ENCODE assay signal across 15 cellular contexts in the genomic region with DNA sequence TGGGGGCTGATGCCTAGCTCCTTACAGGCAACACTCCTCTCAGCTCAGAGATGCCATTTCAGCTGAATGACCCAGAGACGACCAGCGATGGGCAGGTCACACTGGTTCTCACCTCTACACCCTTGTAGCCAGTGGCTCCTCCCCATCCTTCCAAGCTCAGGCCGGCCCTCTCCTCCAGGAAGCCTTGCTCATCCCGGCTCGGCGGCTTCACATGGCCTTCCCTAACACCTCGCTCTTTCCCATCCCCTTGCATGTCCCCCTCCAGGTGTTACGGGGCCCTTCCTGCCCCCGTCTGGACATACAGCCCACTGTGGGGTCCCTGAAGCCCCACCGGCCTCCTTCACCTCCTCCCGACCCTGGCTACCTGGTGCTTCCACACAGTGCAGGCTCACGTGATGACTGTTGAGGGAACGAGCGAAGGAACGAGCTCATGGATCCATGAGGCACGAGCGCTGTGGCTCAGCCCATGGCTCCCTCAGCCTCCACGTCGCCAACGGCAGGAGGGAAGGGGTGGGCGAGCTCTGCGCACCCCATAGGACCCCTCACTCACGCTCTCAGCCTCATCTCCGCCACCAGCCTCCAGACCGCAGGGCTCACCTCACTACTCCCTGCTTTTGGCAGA. TPM values are rescaled to one million over a fixed set of nuclear protein-coding genes. Genes with fewer than 3 reads are reported as not detected.
"Had no signal": no experiment of that assay in that cellular context is flagged by ENCODE, and none has a peak within 500 bp of the region (broad histone marks: within the 10 kb centered on the region; RNA-seq: fewer than 3 reads in every experiment).

No MANE protein-coding gene starts in this region.

- ATAC-seq: activated CD8-positive, alpha-beta T cell treated with anti-CD3 and anti-CD28 coated beads, Interleukin-2, amount 10 ng/mL, durations not matched to agents 7 days and 5 days; gastroesophageal sphincter; naive thymus-derived CD8-positive, alpha-beta T cell; stimulated activated memory B cell treated with anti-CD40 and anti-IgM and Interleukin-4, amounts not matched to agents 10 μg/mL and 1 μg/mL and 100 μg/mL, for 72 hours had no signal

- H3K36me3 ChIP-seq: gastroesophageal sphincter had no signal

- H3K4me1 Mint-ChIP-seq: stimulated activated memory B cell treated with anti-CD40 and anti-IgM and Interleukin-4, amounts not matched to agents 10 μg/mL and 1 μg/mL and 100 μg/mL, for 72 hours had no signal

- H3K27ac ChIP-seq: gastroesophageal sphincter, hepatocyte, SJSA1 had no signal

- H3K4me3 ChIP-seq: gastroesophageal sphincter, hepatocyte, SJSA1 had no signal

- H3K27ac Mint-ChIP-seq: activated CD8-positive, alpha-beta T cell treated with anti-CD3 and anti-CD28 coated beads, Interleukin-2, amount 10 ng/mL, durations not matched to agents 7 days and 5 days; activated naive CD4-positive, alpha-beta T cell treated with anti-CD3 and anti-CD28 coated beads for 36 hours; stimulated activated memory B cell treated with anti-CD40 and anti-IgM and Interleukin-4, amounts not matched to agents 10 μg/mL and 1 μg/mL and 100 μg/mL, for 72 hours had no signal

- H3K27me3 ChIP-seq: gastroesophageal sphincter, hepatocyte, SJSA1 had no signal

- H3K9me3 Mint-ChIP-seq: activated naive CD4-positive, alpha-beta T cell treated with anti-CD3 and anti-CD28 coated beads for 36 hours; naive thymus-derived CD8-positive, alpha-beta T cell; stimulated activated memory B cell treated with anti-CD40 and anti-IgM and Interleukin-4, amounts not matched to agents 10 μg/mL and 1 μg/mL and 100 μg/mL, for 72 hours; type B pancreatic cell had no signal

- H3K27me3 Mint-ChIP-seq: naive thymus-derived CD8-positive, alpha-beta T cell had no signal

- H3K36me3 Mint-ChIP-seq: stimulated activated memory B cell treated with anti-CD40 and anti-IgM and Interleukin-4, amounts not matched to agents 10 μg/mL and 1 μg/mL and 100 μg/mL, for 72 hours; type B pancreatic cell had no signal

- DNase-seq: activated CD8-positive, alpha-beta memory T cell treated with anti-CD3 and anti-CD28 coated beads, Interleukin-2, amount 50 U/mL, for 48 hours; activated CD8-positive, alpha-beta T cell treated with anti-CD3 and anti-CD28 coated beads, Interleukin-2, amount 10 ng/mL, durations not matched to agents 7 days and 5 days; activated naive CD4-positive, alpha-beta T cell treated with anti-CD3 and anti-CD28 coated beads for 36 hours; cerebellar nuclear complex; dermis blood vessel endothelial cell; naive thymus-derived CD8-positive, alpha-beta T cell; T-helper 9 cell had no signal

- H3K9me3 ChIP-seq: gastroesophageal sphincter, SJSA1 had no signal

- H3K4me1 ChIP-seq: gastroesophageal sphincter, SJSA1 had no signal

- H3K4me3 Mint-ChIP-seq: activated CD8-positive, alpha-beta T cell treated with anti-CD3 and anti-CD28 coated beads, Interleukin-2, amount 10 ng/mL, durations not matched to agents 7 days and 5 days; activated naive CD4-positive, alpha-beta T cell treated with anti-CD3 and anti-CD28 coated beads for 36 hours; naive thymus-derived CD8-positive, alpha-beta T cell; stimulated activated memory B cell treated with anti-CD40 and anti-IgM and Interleukin-4, amounts not matched to agents 10 μg/mL and 1 μg/mL and 100 μg/mL, for 72 hours; type B pancreatic cell had no signal

RNA-seq across cellular contexts. Expression of gene DBH, which starts 56.3 kb away (rescaled TPM):
- total RNA-seq: activated CD8-positive, alpha-beta T cell treated with anti-CD3 and anti-CD28 coated beads, Interleukin-2, amount 10 ng/mL, durations not matched to agents 7 days and 5 days; activated naive CD4-positive, alpha-beta T cell treated with anti-CD3 and anti-CD28 coated beads for 36 hours; dermis blood vessel endothelial cell; epithelial cell of proximal tubule; gastroesophageal sphincter; hepatocyte; lung microvascular endothelial cell; naive thymus-derived CD8-positive, alpha-beta T cell; SJSA1; skeletal muscle tissue had no signal
- polyA plus RNA-seq: naive thymus-derived CD8-positive, alpha-beta T cell had no signal
